In the genomic region with DNA sequence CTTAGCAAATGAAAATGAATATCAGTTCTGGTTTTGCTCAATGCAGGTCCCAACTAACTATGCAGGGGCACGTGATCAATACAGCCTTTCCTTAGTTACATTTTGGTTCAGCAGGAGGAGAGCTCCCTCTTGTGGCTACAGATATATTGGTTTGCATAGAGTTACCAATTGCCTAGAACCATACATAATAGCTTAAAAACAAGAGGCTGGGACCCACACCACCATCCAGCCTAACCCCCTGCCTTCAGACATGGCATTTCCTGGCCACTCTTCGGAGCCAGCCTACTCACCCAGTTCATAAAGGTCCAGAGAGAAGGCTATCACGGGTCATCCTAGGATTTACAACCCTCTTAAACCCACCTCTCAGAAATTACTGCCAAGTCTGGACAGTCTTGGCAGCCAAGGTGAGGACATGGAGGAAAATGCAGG, we compare ENCODE assay signal across 1 cellular context.
TF ChIP-seq lines count a peak whose summit lies in the region.

No MANE protein-coding gene starts in this region.

TF ChIP-seq in HepG2, 621 proteins besides CTCF, POLR2A, EP300 and RAD21 (continued from another document and continues in another):
- TF ChIP-seq ZFYVE20 (CRISPR knock-in tag; IDR thresholded peaks at IDR 0.05; ENCODE audit: borderline replicate concordance, low read depth) (no peak), ZNF431 (CRISPR knock-in tag; IDR thresholded peaks at IDR 0.05; ENCODE audit: borderline replicate concordance, low read depth) (no peak), KMT2B (CRISPR knock-in tag; IDR thresholded peaks at IDR 0.05) (no peak), BHLHE40 (IDR thresholded peaks at IDR 0.05; ENCODE audit: low read length) (peak; percentile 94), ZNF777 (CRISPR knock-in tag; IDR thresholded peaks at IDR 0.05) (no peak), ZSCAN20 (CRISPR knock-in tag; IDR thresholded peaks at IDR 0.05; ENCODE audit: borderline replicate concordance) (no peak), NRL (CRISPR knock-in tag; IDR thresholded peaks at IDR 0.05; ENCODE audit: borderline replicate concordance) (no peak), NCOR1 (IDR thresholded peaks at IDR 0.05; ENCODE audit: borderline replicate concordance, low read length) (no peak), ZFX (CRISPR knock-in tag; IDR thresholded peaks at IDR 0.05; ENCODE audit: low read depth) (no peak), ATM (IDR thresholded peaks at IDR 0.05; ENCODE audit: borderline replicate concordance) (no peak), ZNF234 (CRISPR knock-in tag; conservative IDR thresholded peaks at IDR 0.05) (no peak), ZNF552 (CRISPR knock-in tag; IDR thresholded peaks at IDR 0.05; ENCODE audit: borderline replicate concordance) (no peak), CCDC6 (CRISPR knock-in tag; IDR thresholded peaks at IDR 0.05) (no peak), FOXK2 (IDR thresholded peaks at IDR 0.05) (no peak), MLLT10 (CRISPR knock-in tag; IDR thresholded peaks at IDR 0.05) (no peak), GATAD1 (CRISPR knock-in tag; IDR thresholded peaks at IDR 0.05) (peak; percentile 48; the same call in 1 of the 2 replicates), PCBP2 (optimal IDR thresholded peaks at IDR 0.05; ENCODE audit: low read depth, low read length, poor library complexity, severe bottlenecking) (no peak), NAIF1 (CRISPR knock-in tag; IDR thresholded peaks at IDR 0.05; ENCODE audit: borderline replicate concordance) (no peak), KAT7 (CRISPR knock-in tag; IDR thresholded peaks at IDR 0.05; ENCODE audit: borderline replicate concordance) (no peak), SP5 (CRISPR knock-in tag; IDR thresholded peaks at IDR 0.05; ENCODE audit: borderline replicate concordance, low read depth) (no peak), PITX1 (CRISPR knock-in tag; IDR thresholded peaks at IDR 0.05) (no peak), ZNF143 (CRISPR knock-in tag; IDR thresholded peaks at IDR 0.05) (no peak), NFIC (IDR thresholded peaks at IDR 0.05; ENCODE audit: low read length) (no peak), ZNF816 (CRISPR knock-in tag; IDR thresholded peaks at IDR 0.05; ENCODE audit: borderline replicate concordance) (no peak), TEAD3 (CRISPR knock-in tag; optimal IDR thresholded peaks at IDR 0.05; ENCODE audit: borderline replicate concordance) (peak; percentile 54), HNRNPLL (IDR thresholded peaks at IDR 0.05; ENCODE audit: low read depth, low read length, poor library complexity, severe bottlenecking) (no peak), TP53 (CRISPR knock-in tag; conservative IDR thresholded peaks at IDR 0.05) (no peak), ZNF556 (CRISPR knock-in tag; IDR thresholded peaks at IDR 0.05; ENCODE audit: borderline replicate concordance) (no peak), DMAP1 (CRISPR knock-in tag; IDR thresholded peaks at IDR 0.05) (no peak), CHD2 (IDR thresholded peaks at IDR 0.05; ENCODE audit: low read depth, low read length) (no peak)
- TF ChIP-seq, protein P1, sequence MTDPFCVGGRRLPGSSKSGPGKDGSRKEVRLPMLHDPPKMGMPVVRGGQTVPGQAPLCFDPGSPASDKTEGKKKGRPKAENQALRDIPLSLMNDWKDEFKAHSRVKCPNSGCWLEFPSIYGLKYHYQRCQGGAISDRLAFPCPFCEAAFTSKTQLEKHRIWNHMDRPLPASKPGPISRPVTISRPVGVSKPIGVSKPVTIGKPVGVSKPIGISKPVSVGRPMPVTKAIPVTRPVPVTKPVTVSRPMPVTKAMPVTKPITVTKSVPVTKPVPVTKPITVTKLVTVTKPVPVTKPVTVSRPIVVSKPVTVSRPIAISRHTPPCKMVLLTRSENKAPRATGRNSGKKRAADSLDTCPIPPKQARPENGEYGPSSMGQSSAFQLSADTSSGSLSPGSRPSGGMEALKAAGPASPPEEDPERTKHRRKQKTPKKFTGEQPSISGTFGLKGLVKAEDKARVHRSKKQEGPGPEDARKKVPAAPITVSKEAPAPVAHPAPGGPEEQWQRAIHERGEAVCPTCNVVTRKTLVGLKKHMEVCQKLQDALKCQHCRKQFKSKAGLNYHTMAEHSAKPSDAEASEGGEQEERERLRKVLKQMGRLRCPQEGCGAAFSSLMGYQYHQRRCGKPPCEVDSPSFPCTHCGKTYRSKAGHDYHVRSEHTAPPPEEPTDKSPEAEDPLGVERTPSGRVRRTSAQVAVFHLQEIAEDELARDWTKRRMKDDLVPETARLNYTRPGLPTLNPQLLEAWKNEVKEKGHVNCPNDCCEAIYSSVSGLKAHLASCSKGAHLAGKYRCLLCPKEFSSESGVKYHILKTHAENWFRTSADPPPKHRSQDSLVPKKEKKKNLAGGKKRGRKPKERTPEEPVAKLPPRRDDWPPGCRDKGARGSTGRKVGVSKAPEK (CRISPR knock-in tag; IDR thresholded peaks at IDR 0.05; ENCODE audit: borderline replicate concordance) = no peak
- TF ChIP-seq, protein P2, sequence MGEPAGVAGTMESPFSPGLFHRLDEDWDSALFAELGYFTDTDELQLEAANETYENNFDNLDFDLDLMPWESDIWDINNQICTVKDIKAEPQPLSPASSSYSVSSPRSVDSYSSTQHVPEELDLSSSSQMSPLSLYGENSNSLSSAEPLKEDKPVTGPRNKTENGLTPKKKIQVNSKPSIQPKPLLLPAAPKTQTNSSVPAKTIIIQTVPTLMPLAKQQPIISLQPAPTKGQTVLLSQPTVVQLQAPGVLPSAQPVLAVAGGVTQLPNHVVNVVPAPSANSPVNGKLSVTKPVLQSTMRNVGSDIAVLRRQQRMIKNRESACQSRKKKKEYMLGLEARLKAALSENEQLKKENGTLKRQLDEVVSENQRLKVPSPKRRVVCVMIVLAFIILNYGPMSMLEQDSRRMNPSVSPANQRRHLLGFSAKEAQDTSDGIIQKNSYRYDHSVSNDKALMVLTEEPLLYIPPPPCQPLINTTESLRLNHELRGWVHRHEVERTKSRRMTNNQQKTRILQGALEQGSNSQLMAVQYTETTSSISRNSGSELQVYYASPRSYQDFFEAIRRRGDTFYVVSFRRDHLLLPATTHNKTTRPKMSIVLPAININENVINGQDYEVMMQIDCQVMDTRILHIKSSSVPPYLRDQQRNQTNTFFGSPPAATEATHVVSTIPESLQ (CRISPR knock-in tag; conservative IDR thresholded peaks at IDR 0.05) = no peak
- TF ChIP-seq, protein P3, sequence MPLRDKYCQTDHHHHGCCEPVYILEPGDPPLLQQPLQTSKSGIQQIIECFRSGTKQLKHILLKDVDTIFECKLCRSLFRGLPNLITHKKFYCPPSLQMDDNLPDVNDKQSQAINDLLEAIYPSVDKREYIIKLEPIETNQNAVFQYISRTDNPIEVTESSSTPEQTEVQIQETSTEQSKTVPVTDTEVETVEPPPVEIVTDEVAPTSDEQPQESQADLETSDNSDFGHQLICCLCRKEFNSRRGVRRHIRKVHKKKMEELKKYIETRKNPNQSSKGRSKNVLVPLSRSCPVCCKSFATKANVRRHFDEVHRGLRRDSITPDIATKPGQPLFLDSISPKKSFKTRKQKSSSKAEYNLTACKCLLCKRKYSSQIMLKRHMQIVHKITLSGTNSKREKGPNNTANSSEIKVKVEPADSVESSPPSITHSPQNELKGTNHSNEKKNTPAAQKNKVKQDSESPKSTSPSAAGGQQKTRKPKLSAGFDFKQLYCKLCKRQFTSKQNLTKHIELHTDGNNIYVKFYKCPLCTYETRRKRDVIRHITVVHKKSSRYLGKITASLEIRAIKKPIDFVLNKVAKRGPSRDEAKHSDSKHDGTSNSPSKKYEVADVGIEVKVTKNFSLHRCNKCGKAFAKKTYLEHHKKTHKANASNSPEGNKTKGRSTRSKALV (CRISPR knock-in tag; IDR thresholded peaks at IDR 0.05) = 0 out of 2 replicates have a peak, but pooled peaks have one; percentile 40
- TF ChIP-seq, protein P4, sequence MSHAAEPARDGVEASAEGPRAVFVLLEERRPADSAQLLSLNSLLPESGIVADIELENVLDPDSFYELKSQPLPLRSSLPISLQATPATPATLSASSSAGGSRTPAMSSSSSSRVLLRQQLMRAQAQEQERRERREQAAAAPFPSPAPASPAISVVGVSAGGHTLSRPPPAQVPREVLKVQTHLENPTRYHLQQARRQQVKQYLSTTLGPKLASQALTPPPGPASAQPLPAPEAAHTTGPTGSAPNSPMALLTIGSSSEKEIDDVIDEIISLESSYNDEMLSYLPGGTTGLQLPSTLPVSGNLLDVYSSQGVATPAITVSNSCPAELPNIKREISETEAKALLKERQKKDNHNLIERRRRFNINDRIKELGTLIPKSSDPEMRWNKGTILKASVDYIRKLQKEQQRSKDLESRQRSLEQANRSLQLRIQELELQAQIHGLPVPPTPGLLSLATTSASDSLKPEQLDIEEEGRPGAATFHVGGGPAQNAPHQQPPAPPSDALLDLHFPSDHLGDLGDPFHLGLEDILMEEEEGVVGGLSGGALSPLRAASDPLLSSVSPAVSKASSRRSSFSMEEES (CRISPR knock-in tag; IDR thresholded peaks at IDR 0.05) = peak; percentile 68; the same call in 1 of the 2 replicates
- TF ChIP-seq, protein P5, sequence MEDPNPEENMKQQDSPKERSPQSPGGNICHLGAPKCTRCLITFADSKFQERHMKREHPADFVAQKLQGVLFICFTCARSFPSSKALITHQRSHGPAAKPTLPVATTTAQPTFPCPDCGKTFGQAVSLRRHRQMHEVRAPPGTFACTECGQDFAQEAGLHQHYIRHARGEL (CRISPR knock-in tag; IDR thresholded peaks at IDR 0.05) = no peak
- TF ChIP-seq, protein P6, sequence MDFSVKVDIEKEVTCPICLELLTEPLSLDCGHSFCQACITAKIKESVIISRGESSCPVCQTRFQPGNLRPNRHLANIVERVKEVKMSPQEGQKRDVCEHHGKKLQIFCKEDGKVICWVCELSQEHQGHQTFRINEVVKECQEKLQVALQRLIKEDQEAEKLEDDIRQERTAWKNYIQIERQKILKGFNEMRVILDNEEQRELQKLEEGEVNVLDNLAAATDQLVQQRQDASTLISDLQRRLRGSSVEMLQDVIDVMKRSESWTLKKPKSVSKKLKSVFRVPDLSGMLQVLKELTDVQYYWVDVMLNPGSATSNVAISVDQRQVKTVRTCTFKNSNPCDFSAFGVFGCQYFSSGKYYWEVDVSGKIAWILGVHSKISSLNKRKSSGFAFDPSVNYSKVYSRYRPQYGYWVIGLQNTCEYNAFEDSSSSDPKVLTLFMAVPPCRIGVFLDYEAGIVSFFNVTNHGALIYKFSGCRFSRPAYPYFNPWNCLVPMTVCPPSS (IDR thresholded peaks at IDR 0.05) = no peak
- TF ChIP-seq, protein P7, sequence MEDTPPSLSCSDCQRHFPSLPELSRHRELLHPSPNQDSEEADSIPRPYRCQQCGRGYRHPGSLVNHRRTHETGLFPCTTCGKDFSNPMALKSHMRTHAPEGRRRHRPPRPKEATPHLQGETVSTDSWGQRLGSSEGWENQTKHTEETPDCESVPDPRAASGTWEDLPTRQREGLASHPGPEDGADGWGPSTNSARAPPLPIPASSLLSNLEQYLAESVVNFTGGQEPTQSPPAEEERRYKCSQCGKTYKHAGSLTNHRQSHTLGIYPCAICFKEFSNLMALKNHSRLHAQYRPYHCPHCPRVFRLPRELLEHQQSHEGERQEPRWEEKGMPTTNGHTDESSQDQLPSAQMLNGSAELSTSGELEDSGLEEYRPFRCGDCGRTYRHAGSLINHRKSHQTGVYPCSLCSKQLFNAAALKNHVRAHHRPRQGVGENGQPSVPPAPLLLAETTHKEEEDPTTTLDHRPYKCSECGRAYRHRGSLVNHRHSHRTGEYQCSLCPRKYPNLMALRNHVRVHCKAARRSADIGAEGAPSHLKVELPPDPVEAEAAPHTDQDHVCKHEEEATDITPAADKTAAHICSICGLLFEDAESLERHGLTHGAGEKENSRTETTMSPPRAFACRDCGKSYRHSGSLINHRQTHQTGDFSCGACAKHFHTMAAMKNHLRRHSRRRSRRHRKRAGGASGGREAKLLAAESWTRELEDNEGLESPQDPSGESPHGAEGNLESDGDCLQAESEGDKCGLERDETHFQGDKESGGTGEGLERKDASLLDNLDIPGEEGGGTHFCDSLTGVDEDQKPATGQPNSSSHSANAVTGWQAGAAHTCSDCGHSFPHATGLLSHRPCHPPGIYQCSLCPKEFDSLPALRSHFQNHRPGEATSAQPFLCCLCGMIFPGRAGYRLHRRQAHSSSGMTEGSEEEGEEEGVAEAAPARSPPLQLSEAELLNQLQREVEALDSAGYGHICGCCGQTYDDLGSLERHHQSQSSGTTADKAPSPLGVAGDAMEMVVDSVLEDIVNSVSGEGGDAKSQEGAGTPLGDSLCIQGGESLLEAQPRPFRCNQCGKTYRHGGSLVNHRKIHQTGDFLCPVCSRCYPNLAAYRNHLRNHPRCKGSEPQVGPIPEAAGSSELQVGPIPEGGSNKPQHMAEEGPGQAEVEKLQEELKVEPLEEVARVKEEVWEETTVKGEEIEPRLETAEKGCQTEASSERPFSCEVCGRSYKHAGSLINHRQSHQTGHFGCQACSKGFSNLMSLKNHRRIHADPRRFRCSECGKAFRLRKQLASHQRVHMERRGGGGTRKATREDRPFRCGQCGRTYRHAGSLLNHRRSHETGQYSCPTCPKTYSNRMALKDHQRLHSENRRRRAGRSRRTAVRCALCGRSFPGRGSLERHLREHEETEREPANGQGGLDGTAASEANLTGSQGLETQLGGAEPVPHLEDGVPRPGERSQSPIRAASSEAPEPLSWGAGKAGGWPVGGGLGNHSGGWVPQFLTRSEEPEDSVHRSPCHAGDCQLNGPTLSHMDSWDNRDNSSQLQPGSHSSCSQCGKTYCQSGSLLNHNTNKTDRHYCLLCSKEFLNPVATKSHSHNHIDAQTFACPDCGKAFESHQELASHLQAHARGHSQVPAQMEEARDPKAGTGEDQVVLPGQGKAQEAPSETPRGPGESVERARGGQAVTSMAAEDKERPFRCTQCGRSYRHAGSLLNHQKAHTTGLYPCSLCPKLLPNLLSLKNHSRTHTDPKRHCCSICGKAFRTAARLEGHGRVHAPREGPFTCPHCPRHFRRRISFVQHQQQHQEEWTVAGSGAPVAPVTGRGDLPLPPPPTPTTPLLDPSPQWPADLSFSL (CRISPR knock-in tag; IDR thresholded peaks at IDR 0.05) = no peak
- TF ChIP-seq, protein P8, sequence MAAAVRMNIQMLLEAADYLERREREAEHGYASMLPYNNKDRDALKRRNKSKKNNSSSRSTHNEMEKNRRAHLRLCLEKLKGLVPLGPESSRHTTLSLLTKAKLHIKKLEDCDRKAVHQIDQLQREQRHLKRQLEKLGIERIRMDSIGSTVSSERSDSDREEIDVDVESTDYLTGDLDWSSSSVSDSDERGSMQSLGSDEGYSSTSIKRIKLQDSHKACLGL (CRISPR knock-in tag; IDR thresholded peaks at IDR 0.05) = no peak
- TF ChIP-seq, protein P9, sequence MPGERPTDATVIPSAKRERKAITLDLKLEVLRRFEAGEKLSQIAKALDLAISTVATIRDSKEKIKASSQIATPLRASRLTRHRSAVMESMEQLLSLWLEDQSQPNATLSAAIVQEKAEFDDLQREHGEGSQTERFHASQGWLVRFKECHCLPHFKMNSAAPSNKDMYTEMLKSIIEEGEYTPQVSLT (CRISPR knock-in tag; IDR thresholded peaks at IDR 0.05; ENCODE audit: borderline replicate concordance, low read depth) = no peak
